In the genomic region with DNA sequence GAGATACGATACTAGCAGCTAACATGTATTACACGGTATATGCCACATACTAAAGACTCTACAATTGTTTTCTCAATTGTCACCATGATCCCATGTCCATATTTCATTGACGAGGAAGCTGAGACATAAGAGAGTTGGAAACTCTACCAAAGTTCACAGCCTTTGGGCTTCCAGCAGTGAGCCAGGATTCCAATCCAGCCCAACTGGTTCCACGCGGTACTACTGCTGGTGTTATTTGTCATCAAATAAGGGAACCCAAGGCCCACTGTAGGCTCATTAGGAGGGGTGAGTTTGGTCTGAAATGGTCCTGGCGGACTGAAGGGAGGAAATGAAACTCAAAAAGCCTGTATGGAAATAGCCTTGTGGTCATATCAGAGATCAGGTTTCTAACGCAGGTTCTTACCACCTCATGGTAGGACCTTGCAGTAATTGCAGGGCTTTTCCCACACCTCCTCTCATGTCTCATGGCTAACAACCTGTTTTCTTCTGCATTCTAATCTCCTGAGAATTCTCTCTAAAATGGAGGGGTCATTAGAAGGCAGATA, we compare ENCODE assay signal across 27 cellular contexts.
"Had no signal": no experiment of that assay in that cellular context is flagged by ENCODE, and none has a peak within 500 bp of the region (broad histone marks: within the 10 kb centered on the region; RNA-seq: fewer than 3 reads in every experiment).

No MANE protein-coding gene starts in this region.

- H3K9me3 Mint-ChIP-seq: activated naive CD8-positive, alpha-beta T cell treated with anti-CD3 and anti-CD28 coated beads, Interleukin-2, amount 10 ng/mL, durations not matched to agents 7 days and 5 days; activated T-cell treated with anti-CD3 and anti-CD28 coated beads, Interleukin-2, amount 50 U/mL, for 4 hours; activated T-helper 2 cell treated with anti-CD3 and anti-CD28 coated beads, Interferon-gamma antibody, Interleukin-2, Interleukin-4, amounts not matched to agents 10 μg/mL and 5 μg/mL and 100 μg/mL, durations not matched to agents 14 hours and 24 hours and 36 hours; central memory CD8-positive, alpha-beta T cell; mesothelial cell of epicardium; natural killer cell; WTC11 had no signal

- H3K4me1 Mint-ChIP-seq: activated naive CD8-positive, alpha-beta T cell treated with anti-CD3 and anti-CD28 coated beads, Interleukin-2, amount 10 ng/mL, durations not matched to agents 7 days and 5 days; central memory CD8-positive, alpha-beta T cell; natural killer cell had no signal

- ATAC-seq: activated T-cell treated with anti-CD3 and anti-CD28 coated beads, Interleukin-2, amount 50 U/mL, for 4 hours; esophagus mucosa; left lung; natural killer cell; upper lobe of right lung; WTC11 had no signal

- H3K4me3 ChIP-seq: breast epithelium, left lung, lung, sigmoid colon, smooth muscle cell, thoracic aorta, upper lobe of right lung had no signal

- H3K27me3 ChIP-seq: breast epithelium, left lung, sigmoid colon, upper lobe of right lung had no signal

- H3K9me3 ChIP-seq: breast epithelium, left lung, sigmoid colon, thoracic aorta, upper lobe of right lung had no signal

- H3K27me3 Mint-ChIP-seq: activated naive CD8-positive, alpha-beta T cell treated with anti-CD3 and anti-CD28 coated beads, Interleukin-2, amount 10 ng/mL, durations not matched to agents 7 days and 5 days; central memory CD8-positive, alpha-beta T cell; progenitor cell of endocrine pancreas had no signal

- DNase-seq: activated CD4-positive, alpha-beta T cell treated with anti-CD3 and anti-CD28 coated beads, Interleukin-2, amount 50 U/mL, for 48 hours; activated CD8-positive, alpha-beta memory T cell treated with anti-CD3 and anti-CD28 coated beads, Interleukin-2, amount 50 U/mL, for 48 hours; activated naive CD4-positive, alpha-beta T cell treated with Interleukin-2 at 50 U/mL for 16 hours; activated naive CD8-positive, alpha-beta T cell treated with anti-CD3 and anti-CD28 coated beads, Interleukin-2, amount 10 ng/mL, durations not matched to agents 7 days and 5 days; activated T-cell treated with anti-CD3 and anti-CD28 coated beads, Interleukin-2, amount 50 U/mL, for 4 hours; amniotic stem cell; effector memory CD4-positive, alpha-beta T cell; hippocampal formation; kidney glomerular epithelial cell; left lung; natural killer cell; retina; sigmoid colon; stimulated activated CD4-positive, alpha-beta T cell treated with anti-CD3 and anti-CD28 coated beads, Interleukin-15, amount 100 ng/mL, for 24 hours; stimulated activated CD8-positive, alpha-beta memory T cell treated with anti-CD3 and anti-CD28 coated beads, Interleukin-4, amount 100 ng/mL, for 48 hours; stimulated activated naive CD4-positive, alpha-beta T cell; upper lobe of right lung had no signal

- H3K27ac ChIP-seq: breast epithelium, left lung, sigmoid colon, thoracic aorta, upper lobe of right lung had no signal

- H3K4me3 Mint-ChIP-seq: activated naive CD8-positive, alpha-beta T cell treated with anti-CD3 and anti-CD28 coated beads, Interleukin-2, amount 10 ng/mL, durations not matched to agents 7 days and 5 days; activated T-cell treated with anti-CD3 and anti-CD28 coated beads, Interleukin-2, amount 50 U/mL, for 4 hours; central memory CD8-positive, alpha-beta T cell; mesothelial cell of epicardium; natural killer cell; WTC11 had no signal

- H3K36me3 ChIP-seq: breast epithelium, left lung, sigmoid colon, thoracic aorta, upper lobe of right lung had no signal

- H3K4me1 ChIP-seq: breast epithelium, left lung had no signal

- H3K36me3 Mint-ChIP-seq: activated naive CD8-positive, alpha-beta T cell treated with anti-CD3 and anti-CD28 coated beads, Interleukin-2, amount 10 ng/mL, durations not matched to agents 7 days and 5 days; mesothelial cell of epicardium; natural killer cell; WTC11 had no signal

- H3K27ac Mint-ChIP-seq: activated naive CD8-positive, alpha-beta T cell treated with anti-CD3 and anti-CD28 coated beads, Interleukin-2, amount 10 ng/mL, durations not matched to agents 7 days and 5 days; activated T-helper 2 cell treated with anti-CD3 and anti-CD28 coated beads, Interferon-gamma antibody, Interleukin-2, Interleukin-4, amounts not matched to agents 10 μg/mL and 5 μg/mL and 100 μg/mL, durations not matched to agents 14 hours and 24 hours and 36 hours; mesothelial cell of epicardium; natural killer cell; progenitor cell of endocrine pancreas; WTC11 had no signal

- H3K4me2 ChIP-seq: smooth muscle cell had no signal
